Comparison of ENCODE assay signal across 12 cellular contexts in the genomic region with DNA sequence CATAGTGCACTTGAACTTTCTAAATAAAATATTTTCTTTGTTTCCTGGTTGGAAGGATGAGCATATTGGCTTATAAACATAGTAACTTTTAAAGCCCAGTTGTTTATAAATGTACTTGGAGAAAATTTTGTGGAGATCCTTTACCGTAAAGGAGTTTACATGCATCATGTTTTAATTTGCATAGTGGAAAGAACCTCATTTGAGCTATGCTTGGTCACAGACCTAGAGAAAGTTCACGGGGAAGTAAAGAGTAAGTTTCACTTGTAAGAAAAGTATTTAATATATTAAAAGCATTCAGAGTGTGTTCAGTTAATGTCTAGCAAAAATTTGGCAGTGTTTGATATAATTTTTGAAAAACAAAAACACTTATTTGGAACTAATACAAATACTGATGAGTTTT. TPM values are rescaled to one million over a fixed set of nuclear protein-coding genes. Genes with fewer than 3 reads are reported as not detected.
DNase-seq lines count a peak whose midpoint lies in the region; ATAC-seq and TF ChIP-seq lines count a peak whose summit lies in the region.
"Had no signal": no experiment of that assay in that cellular context is flagged by ENCODE, and none has a peak within 500 bp of the region (broad histone marks: within the 10 kb centered on the region; RNA-seq: fewer than 3 reads in every experiment).

No MANE protein-coding gene starts in this region.

- H3K27ac ChIP-seq in substantia nigra (ENCODE audit: low read depth, low read length, poor library complexity, severe bottlenecking) = no peak overlapping the region
- H3K27ac ChIP-seq: thoracic aorta had no signal

- H3K4me3 ChIP-seq in GM12865 (ENCODE audit: low read depth, low read length) = peak overlapping the region; percentile 37
- no peak overlapping the region for H3K4me3 ChIP-seq in mucosa of descending colon
- H3K4me3 ChIP-seq: thoracic aorta had no signal

- H3K36me3 ChIP-seq in mucosa of descending colon (ENCODE audit: low read depth) = no peaks in the 10 kb centered on the region

- intact Hi-C loops in mucosa of descending colon (cut with DNase I, micrococcal nuclease) = no loop called here

- DNase-seq in GM12865 (ENCODE audit: low read depth) = peak; percentile 68
- no peak for DNase-seq in substantia nigra (lab: John Stamatoyannopoulos, UW)
- DNase-seq in mucosa of descending colon = no peak
- DNase-seq in OCI-M2 (lab: John Stamatoyannopoulos, UW; ENCODE audit: unreplicated experiment) = no peak
- no peak for DNase-seq in AG08396 (ENCODE audit: low spot score)
- DNase-seq: activated CD4-positive, alpha-beta T cell treated with anti-CD3 and anti-CD28 coated beads for 36 hours; effector memory CD4-positive, alpha-beta T cell; stimulated activated CD4-positive, alpha-beta T cell treated with anti-CD3 and anti-CD28 coated beads, Interleukin-2, amount 100 ng/mL, for 24 hours had no signal

- H3K4me1 ChIP-seq in mucosa of descending colon (ENCODE audit: low read depth) = no peaks in the 10 kb centered on the region

- no peak for TF ChIP-seq CTCF in GM12865 (IDR thresholded peaks at IDR 0.05; ENCODE audit: insufficient read depth, low read depth, low read length, missing control alignments)
- TF ChIP-seq CTCF in mucosa of descending colon (IDR thresholded peaks at IDR 0.05) = no peak

- H3K9me3 ChIP-seq in mucosa of descending colon = no peaks in the 10 kb centered on the region
- H3K9me3 ChIP-seq: thoracic aorta had no signal

- peak; percentile 39 for ATAC-seq in GM19397 (IDR thresholded peaks at IDR 0.05; ENCODE audit: unreplicated experiment)
- peak; percentile 44 for ATAC-seq in HG02870 (IDR thresholded peaks at IDR 0.05; ENCODE audit: unreplicated experiment)
- ATAC-seq in HG03565 (IDR thresholded peaks at IDR 0.05; ENCODE audit: unreplicated experiment) = peak; percentile 42
- ATAC-seq in mucosa of descending colon = no peak

RNA-seq across cellular contexts. Expression of gene PIKFYVE, which starts 45.3 kb away (rescaled TPM):
- 10 to 100 TPM; 20.5 to 29.6 (median 25.2) TPM for total RNA-seq in mucosa of descending colon

RNA-seq across cellular contexts. Expression of gene IDH1, which starts 56.5 kb away (rescaled TPM):
- 100 to 1,000 TPM; 105 to 233 (median 227) TPM for total RNA-seq in mucosa of descending colon
